24 cellular contexts compared by ENCODE assay signal in the genomic region with DNA sequence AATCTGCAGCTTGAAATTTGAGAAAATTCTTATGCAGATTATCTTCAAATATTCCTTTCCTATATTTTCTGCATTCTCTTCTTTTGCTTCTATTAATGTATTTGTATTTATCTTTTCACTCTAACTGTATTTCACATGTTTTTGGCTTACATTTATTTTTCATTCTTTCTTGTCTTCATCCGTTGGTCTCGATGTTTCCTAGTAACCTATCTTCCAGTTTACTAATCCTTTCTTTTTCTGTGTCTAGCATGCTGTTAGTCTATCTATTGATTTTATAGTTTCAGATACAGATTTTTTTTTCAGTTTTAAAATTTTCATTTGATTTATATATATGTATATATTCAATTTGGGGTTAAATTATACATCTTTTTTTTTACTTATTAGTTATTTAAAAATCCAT.
A peak's percentile ranks its signal among the peaks of the same experiment; 100 is the strongest.
DNase-seq lines count a peak whose midpoint lies in the region; FAIRE-seq and TF ChIP-seq lines count a peak whose summit lies in the region.
"Had no signal": no experiment of that assay in that cellular context is flagged by ENCODE, and none has a peak within 500 bp of the region (broad histone marks: within the 10 kb centered on the region; RNA-seq: fewer than 3 reads in every experiment).

No MANE protein-coding gene starts in this region.

- intact Hi-C loops in kidney (cut with DNase I), result no loop called here

- H3K9ac ChIP-seq in GM23248 (no peak overlapping the region), kidney (ENCODE audit: low read length in 2 of 2) (no peak overlapping the region), MM.1S (ENCODE audit: low read length) (no peak overlapping the region)
- H3K9ac ChIP-seq: BLaER1 treated with 17β-estradiol and CSF1 and Interleukin-3, amounts not matched to agents 10 nM and 100 nM had no signal

- H3K9me2 ChIP-seq in GM23248 (ENCODE audit: insufficient read depth) (no peaks in the 10 kb centered on the region), MM.1S (replicated peaks; ENCODE audit: insufficient read depth, low read length) (no peaks in the 10 kb centered on the region)

- peaks cover 4% of the 10 kb centered on the region for H3K9me3 ChIP-seq in GM23248 (ENCODE audit: low read depth)
- H3K9me3 ChIP-seq in kidney (ENCODE audit: control insufficient read depth in 1 of 2, low read length in 2 of 2), result no peaks in the 10 kb centered on the region
- H3K9me3 ChIP-seq in MM.1S (replicated peaks; ENCODE audit: insufficient read depth, low read length), result no peaks in the 10 kb centered on the region
- H3K9me3 ChIP-seq: A549 had no signal

- in situ Hi-C loops in GM23248 (cut with MboI), result no loop called here

- TF ChIP-seq CTCF in kidney (IDR thresholded peaks at IDR 0.05; ENCODE audit: borderline replicate concordance, extremely low read depth, insufficient read depth) (no peak), MM.1S (IDR thresholded peaks at IDR 0.05; ENCODE audit: low read length) (no peak)

- H3K27ac ChIP-seq in GM23248, result no peak overlapping the region
- H3K27ac ChIP-seq in kidney (ENCODE audit: low read depth in 2 of 2, low read length in 2 of 2), result no peak overlapping the region
- no peak overlapping the region for H3K27ac ChIP-seq in MM.1S (ENCODE audit: low read length)
- H3K27ac ChIP-seq: 22Rv1; A549; BLaER1 treated with 17β-estradiol and CSF1 and Interleukin-3, amounts not matched to agents 10 nM and 100 nM; C4-2B had no signal

- H3K79me2 ChIP-seq in GM23248 (ENCODE audit: insufficient read depth), result no peaks in the 10 kb centered on the region
- H3K79me2 ChIP-seq in MM.1S (ENCODE audit: low read length), result no peaks in the 10 kb centered on the region

- H3K4me3 ChIP-seq in GM23248 (no peak overlapping the region), kidney (ENCODE audit: low read length in 2 of 2) (no peak overlapping the region), MM.1S (ENCODE audit: low read length) (no peak overlapping the region)
- H3K4me3 ChIP-seq: A549; BLaER1 treated with 17β-estradiol and CSF1 and Interleukin-3, amounts not matched to agents 10 nM and 100 nM; GM12878 had no signal

- H3K4me1 ChIP-seq in GM23248 (ENCODE audit: insufficient read depth), result peaks cover 13% of the 10 kb centered on the region
- no peaks in the 10 kb centered on the region for H3K4me1 ChIP-seq in kidney (ENCODE audit: control insufficient read depth in 1 of 2, insufficient read depth in 1 of 2, low read depth in 1 of 2, low read length in 2 of 2)
- no peaks in the 10 kb centered on the region for H3K4me1 ChIP-seq in MM.1S (ENCODE audit: low read length)
- H3K4me1 ChIP-seq: A549; BLaER1 treated with 17β-estradiol and CSF1 and Interleukin-3, amounts not matched to agents 10 nM and 100 nM had no signal

- H3K36me3 ChIP-seq in GM23248 (ENCODE audit: low read depth) (no peaks in the 10 kb centered on the region), kidney (ENCODE audit: control insufficient read depth in 1 of 2, insufficient read depth in 2 of 2, low read length in 2 of 2) (no peaks in the 10 kb centered on the region), MM.1S (replicated peaks; ENCODE audit: insufficient read depth, low read length) (no peaks in the 10 kb centered on the region)
- H3K36me3 ChIP-seq: BLaER1 treated with 17β-estradiol and CSF1 and Interleukin-3, amounts not matched to agents 10 nM and 100 nM had no signal

- DNase-seq in DMS53 (lab: John Stamatoyannopoulos, UW), result peak; percentile 1
- no peak for DNase-seq in DMS53 treated with DMSO at 0.1 percent for 48 hours (lab: John Stamatoyannopoulos, UW; ENCODE audit: unreplicated experiment)
- peak; percentile 13 for DNase-seq in GM23248
- DNase-seq in kidney, result no peak
- DNase-seq in MM.1S, result no peak
- no peak for DNase-seq in NCI-H748 (lab: John Stamatoyannopoulos, UW; ENCODE audit: unreplicated experiment)
- DNase-seq: AML-193; CD4-positive, alpha-beta T cell; CD8-positive, alpha-beta T cell; COR-L47; DMS 273 treated with DMSO at 0.1 percent for 48 hours; DMS153; DMS79; DND-41; EL; GDM1 had no signal

- FAIRE-seq in colon (lab: Jason Lieb, UNC), result peak; percentile 36
- peak; percentile 25 for FAIRE-seq in kidney (lab: Jason Lieb, UNC)
- FAIRE-seq: A549, GM12878, GM12892, GM18507 had no signal

- H3F3A ChIP-seq in GM23248 (ENCODE audit: insufficient read depth), result peaks cover 10% of the 10 kb centered on the region
- no peaks in the 10 kb centered on the region for H3F3A ChIP-seq in MM.1S (ENCODE audit: insufficient read depth, low read length)

- H3K27me3 ChIP-seq in GM23248 (replicated peaks; ENCODE audit: insufficient read depth), result no peaks in the 10 kb centered on the region
- H3K27me3 ChIP-seq in MM.1S (replicated peaks; ENCODE audit: insufficient read depth, low read length), result no peaks in the 10 kb centered on the region
- H3K27me3 ChIP-seq: BLaER1 treated with 17β-estradiol and CSF1 and Interleukin-3, amounts not matched to agents 10 nM and 100 nM had no signal

- H4K20me1 ChIP-seq in GM23248 (ENCODE audit: insufficient read depth), result no peaks in the 10 kb centered on the region
- no peaks in the 10 kb centered on the region for H4K20me1 ChIP-seq in MM.1S (ENCODE audit: insufficient read depth, low read length)
- H4K20me1 ChIP-seq: BLaER1 treated with 17β-estradiol and CSF1 and Interleukin-3, amounts not matched to agents 10 nM and 100 nM had no signal

- H2AFZ ChIP-seq in GM23248, result no peak overlapping the region
- no peak overlapping the region for H2AFZ ChIP-seq in MM.1S (ENCODE audit: low read length)

- WGBS in GM23248 (ENCODE audit: low coverage in 1 of 2, low lambda C conversion rate in 2 of 2, missing lambda C conversion rate in 2 of 2), 2 experiments, result 71 to 84% methylated on average over 2 of the region's 2 CpGs

- H3K4me2 ChIP-seq in GM23248 (ENCODE audit: unreplicated experiment) (no peak overlapping the region), MM.1S (ENCODE audit: low read depth, low read length) (no peak overlapping the region)
- H3K4me2 ChIP-seq: A549; BLaER1 treated with 17β-estradiol and CSF1 and Interleukin-3, amounts not matched to agents 10 nM and 100 nM had no signal

Comparison
In these comparisons a context has a peak if more than half of its experiments do, and no peak if none do; other contexts are left out.
1. DNase-seq: peak in DMS53 (single experiment) and GM23248 (single experiment); none in DMS53 treated with DMSO at 0.1 percent for 48 hours (single experiment), kidney (single experiment), MM.1S (single experiment) and NCI-H748 (single experiment).